In genomic region chr12:117100851-117101673, GRCh38 we compare ENCODE assay signal across 1 cellular context.
TF ChIP-seq lines count a peak whose summit lies in the region.

No MANE protein-coding gene starts in this region.

TF ChIP-seq in GM12878, 131 proteins besides CTCF, POLR2A, EP300 and RAD21 (continued from another document):
- no peak for TF ChIP-seq HSF1 (IDR thresholded peaks at IDR 0.05; ENCODE audit: low read depth, low read length)
